In genomic region chr5:156109317-156110023, GRCh38 we compare ENCODE assay signal across 19 cellular contexts.
"Had no signal": no experiment of that assay in that cellular context is flagged by ENCODE, and none has a peak within 500 bp of the region (broad histone marks: within the 10 kb centered on the region; RNA-seq: fewer than 3 reads in every experiment).

No MANE protein-coding gene starts in this region.

- H3K27ac ChIP-seq: ascending aorta, right lobe of liver, vagina, VCaP had no signal

- H3K27me3 ChIP-seq: ascending aorta, right lobe of liver, vagina had no signal

- DNase-seq: activated CD4-positive, alpha-beta T cell treated with anti-CD3 and anti-CD28 coated beads, Interleukin-2, amount 10 ng/mL, durations not matched to agents 7 days and 5 days; activated CD8-positive, alpha-beta memory T cell treated with anti-CD3 and anti-CD28 coated beads, Interleukin-2, amount 10 ng/mL, durations not matched to agents 7 days and 5 days; activated CD8-positive, alpha-beta T cell treated with anti-CD3 and anti-CD28 coated beads for 36 hours; activated gamma-delta T cell; activated T-cell treated with anti-CD3 and anti-CD28 coated beads for 4 hours; central memory CD4-positive, alpha-beta T cell; dermis blood vessel endothelial cell; effector CD8-positive, alpha-beta T cell; erythroblast; hypothalamus; naive B cell; nucleus accumbens; right lobe of liver; small intestine; stimulated activated CD4-positive, alpha-beta T cell treated with anti-CD3 and anti-CD28 coated beads, Interleukin-15, amount 100 ng/mL, for 24 hours; stimulated activated naive B cell treated with anti-CD40 and anti-IgM and Interleukin-4, amounts not matched to agents 10 μg/mL and 1 μg/mL and 100 μg/mL, for 72 hours had no signal

- H3K36me3 ChIP-seq: ascending aorta, right lobe of liver, vagina had no signal

- H3K9me3 ChIP-seq: ascending aorta, right lobe of liver, vagina had no signal

- H3K4me3 ChIP-seq: ascending aorta, right lobe of liver, vagina had no signal

- H3K4me1 ChIP-seq: ascending aorta, right lobe of liver, vagina had no signal
